11 cellular contexts compared by ENCODE assay signal in the genomic region with DNA sequence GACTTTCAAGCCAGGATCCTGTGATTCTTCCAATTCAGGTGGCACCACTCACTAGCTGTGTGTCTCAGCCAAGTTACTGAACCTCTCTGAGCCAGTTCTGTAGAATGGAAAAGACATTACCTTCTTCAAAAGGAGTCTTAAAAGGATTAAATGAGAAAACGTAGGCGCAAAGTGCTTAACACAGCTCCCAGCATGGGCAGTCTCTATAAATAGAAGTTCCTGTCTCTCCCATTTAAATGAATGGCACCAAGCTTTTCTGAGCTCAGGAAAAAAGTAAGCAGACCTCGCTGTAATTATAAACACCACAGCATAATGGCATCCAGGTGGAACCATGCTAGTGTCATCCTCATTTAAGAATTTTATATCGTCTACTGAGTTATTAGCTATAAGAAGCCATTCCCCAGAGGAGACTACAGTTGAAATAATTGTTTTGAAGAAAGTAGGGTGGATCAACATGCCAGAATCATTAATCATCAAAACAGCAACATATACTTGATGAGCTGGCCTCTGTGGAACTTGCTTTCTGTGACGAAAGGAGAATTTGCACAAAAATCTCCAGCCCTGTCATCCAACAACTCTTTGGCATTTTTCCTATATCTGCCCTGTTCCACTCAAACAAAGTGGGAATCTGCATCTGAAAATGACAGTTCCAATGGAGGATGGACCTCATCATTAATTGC.
A peak's percentile ranks its signal among the peaks of the same experiment; 100 is the strongest.
DNase-seq lines count a peak whose midpoint lies in the region; ATAC-seq and TF ChIP-seq lines count a peak whose summit lies in the region.
"Had no signal": no experiment of that assay in that cellular context is flagged by ENCODE, and none has a peak within 500 bp of the region (broad histone marks: within the 10 kb centered on the region; RNA-seq: fewer than 3 reads in every experiment).

No MANE protein-coding gene starts in this region.

- no peaks in the 10 kb centered on the region for H3K4me1 Mint-ChIP-seq in activated T-helper 17 cell treated with anti-CD3 and anti-CD28 coated beads, Interleukin-2, amount 50 U/mL, for 72 hours
- H3K4me1 Mint-ChIP-seq: CD4-positive, alpha-beta memory T cell had no signal

- no peak for ATAC-seq in activated T-helper 17 cell treated with anti-CD3 and anti-CD28 coated beads, Interleukin-2, amount 50 U/mL, for 72 hours (replicated peaks)
- ATAC-seq in lower lobe of right lung (no peak), GM18907 (IDR thresholded peaks at IDR 0.05; ENCODE audit: unreplicated experiment) (no peak)

- no peak for TF ChIP-seq CTCF in hepatocyte (IDR thresholded peaks at IDR 0.05; ENCODE audit: poor library complexity)
- TF ChIP-seq CTCF in lower lobe of right lung (IDR thresholded peaks at IDR 0.05) = no peak

- intact Hi-C loops in lower lobe of right lung (cut with DNase I) = no loop called here

- no peak overlapping the region for H3K4me2 ChIP-seq in hepatocyte

- H3K9me2 ChIP-seq in hepatocyte (replicated peaks; ENCODE audit: insufficient read depth) = no peaks in the 10 kb centered on the region

- H3K27ac ChIP-seq in ACC112 (ENCODE audit: low read depth, low read length) (peak overlapping the region; percentile 94), hepatocyte (no peak overlapping the region), lower lobe of right lung (no peak overlapping the region)
- H3K27ac ChIP-seq: HL-60 had no signal

- DNase-seq in HPDE6-E6E7 (ENCODE audit: extremely low spot score) (peak; percentile 72), amniotic stem cell (lab: John Stamatoyannopoulos, UW) (peak; percentile 89), hepatocyte (ENCODE audit: low spot score) (peak; percentile 19), lower lobe of right lung (no peak), NCI-H524 (lab: John Stamatoyannopoulos, UW) (no peak)
- DNase-seq: aorta; CD4-positive, alpha-beta memory T cell had no signal

- no peak overlapping the region for H3K4me3 Mint-ChIP-seq in activated T-helper 17 cell treated with anti-CD3 and anti-CD28 coated beads, Interleukin-2, amount 50 U/mL, for 72 hours
- H3K4me3 Mint-ChIP-seq: CD4-positive, alpha-beta memory T cell had no signal

- no peaks in the 10 kb centered on the region for H3K9me3 Mint-ChIP-seq in activated T-helper 17 cell treated with anti-CD3 and anti-CD28 coated beads, Interleukin-2, amount 50 U/mL, for 72 hours
- H3K9me3 Mint-ChIP-seq: CD4-positive, alpha-beta memory T cell had no signal

- H3K36me3 Mint-ChIP-seq in activated T-helper 17 cell treated with anti-CD3 and anti-CD28 coated beads, Interleukin-2, amount 50 U/mL, for 72 hours (ENCODE audit: low read depth) = no peaks in the 10 kb centered on the region
- H3K36me3 Mint-ChIP-seq: CD4-positive, alpha-beta memory T cell had no signal

- H3K9me3 ChIP-seq in hepatocyte (ENCODE audit: low read depth) (no peaks in the 10 kb centered on the region), lower lobe of right lung (no peaks in the 10 kb centered on the region)

- no peaks in the 10 kb centered on the region for H3K27me3 ChIP-seq in ACC112 (ENCODE audit: insufficient read depth, low read length)
- peaks cover 5% of the 10 kb centered on the region for H3K27me3 ChIP-seq in hepatocyte
- peaks cover 4% of the 10 kb centered on the region for H3K27me3 ChIP-seq in lower lobe of right lung (ENCODE audit: low read depth)

- no peaks in the 10 kb centered on the region for H4K20me1 ChIP-seq in hepatocyte (ENCODE audit: insufficient read depth, poor library complexity, severe bottlenecking)

- H3K4me3 ChIP-seq in ACC112 (ENCODE audit: low read depth, low read length) (peak overlapping the region; percentile 55; the same call in 1 of the 2 replicates), hepatocyte (no peak overlapping the region), lower lobe of right lung (no peak overlapping the region)

- no peaks in the 10 kb centered on the region for H3K79me2 ChIP-seq in ACC112 (ENCODE audit: control insufficient read depth, insufficient read depth, low read length, unreplicated experiment)
- no peaks in the 10 kb centered on the region for H3K79me2 ChIP-seq in hepatocyte

- H3K27ac Mint-ChIP-seq in activated T-helper 17 cell treated with anti-CD3 and anti-CD28 coated beads, Interleukin-2, amount 50 U/mL, for 72 hours = no peak overlapping the region
- H3K27ac Mint-ChIP-seq: CD4-positive, alpha-beta memory T cell had no signal

- WGBS in hepatocyte (ENCODE audit: low lambda C conversion rate, missing lambda C conversion rate) = 50% methylated on average over 5 of the region's 5 CpGs

- H2AFZ ChIP-seq in ACC112 (ENCODE audit: low read length, unreplicated experiment) (no peak overlapping the region), hepatocyte (no peak overlapping the region)

- H3K4me1 ChIP-seq in ACC112 (ENCODE audit: control insufficient read depth, insufficient read depth, low read length, unreplicated experiment) (peaks cover 44% of the 10 kb centered on the region), hepatocyte (ENCODE audit: insufficient read depth) (peaks cover 8% of the 10 kb centered on the region), lower lobe of right lung (no peaks in the 10 kb centered on the region)

- peaks cover 13% of the 10 kb centered on the region for H3K27me3 Mint-ChIP-seq in activated T-helper 17 cell treated with anti-CD3 and anti-CD28 coated beads, Interleukin-2, amount 50 U/mL, for 72 hours

- no peaks in the 10 kb centered on the region for H3K36me3 ChIP-seq in ACC112 (ENCODE audit: insufficient read depth, low read length)
- H3K36me3 ChIP-seq in hepatocyte (replicated peaks; ENCODE audit: insufficient read depth, low read depth) = no peaks in the 10 kb centered on the region
- H3K36me3 ChIP-seq in lower lobe of right lung = no peaks in the 10 kb centered on the region

Comparison
In these comparisons a context has a peak if more than half of its experiments do, and no peak if none do; other contexts are left out.
1. DNase-seq: peak in HPDE6-E6E7 (single experiment), amniotic stem cell (single experiment) and hepatocyte (single experiment); none in lower lobe of right lung (single experiment) and NCI-H524 (0 of 2).